8 cellular contexts compared by ENCODE assay signal in the genomic region with DNA sequence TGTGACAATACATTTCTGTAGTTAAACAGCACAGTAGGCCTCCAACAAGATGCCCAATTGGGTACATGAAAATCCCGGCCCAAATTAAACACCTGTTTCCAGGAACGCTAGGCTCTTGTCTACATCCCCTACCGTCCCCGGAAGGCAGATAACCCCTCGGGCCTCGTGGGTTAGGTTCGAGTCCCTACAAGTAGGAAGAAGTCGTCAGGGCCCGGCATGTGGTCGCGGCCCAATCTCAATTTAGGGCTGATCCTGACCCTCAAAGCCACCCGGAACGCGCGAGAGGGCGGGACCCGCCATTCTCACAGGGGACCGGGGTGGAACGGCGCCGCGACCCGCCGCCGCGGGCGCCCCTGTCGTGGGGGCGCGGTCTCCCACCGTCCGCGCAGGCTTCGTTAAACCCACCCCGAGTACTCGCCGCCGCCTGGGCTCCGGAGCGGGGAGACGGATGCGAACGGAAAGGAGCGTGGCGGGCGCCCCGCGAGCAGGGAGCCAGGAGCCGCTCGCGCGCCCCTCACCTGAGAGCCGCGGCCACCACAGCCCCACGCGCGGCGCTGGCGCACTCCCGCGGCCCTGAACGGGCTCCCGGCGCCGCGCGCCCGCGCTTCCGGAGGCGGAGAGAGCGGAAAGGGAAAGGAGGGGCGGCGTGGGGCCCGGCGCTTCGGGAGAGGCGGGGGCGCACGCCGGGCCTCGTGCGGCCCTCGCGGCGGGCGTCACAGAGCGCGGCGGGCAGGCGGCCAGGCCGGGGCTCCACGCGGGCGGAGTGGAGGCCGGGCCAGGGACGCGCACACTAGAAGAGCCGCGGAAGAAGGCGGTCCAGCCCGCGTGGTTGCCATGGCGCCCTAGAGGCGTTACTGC. TPM values are rescaled to one million over a fixed set of nuclear protein-coding genes. Genes with fewer than 3 reads are reported as not detected.
DNase-seq lines count a peak whose midpoint lies in the region; ATAC-seq and TF ChIP-seq lines count a peak whose summit lies in the region.

Gene CFAP97 (minus strand): TSS at position 621 of the 858 bp plus-strand sequence. CDS start 12,804 bp downstream, outside the sequence.

- peak; percentile 96 for DNase-seq in GM03348 (ENCODE audit: low spot score)
- peak; percentile 8 for DNase-seq in GOT3 (lab: John Stamatoyannopoulos, UW)
- peak; percentile 82 for DNase-seq in M059J (ENCODE audit: low read depth)
- peak; percentile 86 for DNase-seq in activated naive CD8-positive, alpha-beta T cell treated with anti-CD3 and anti-CD28 coated beads for 36 hours
- DNase-seq in head of caudate nucleus, result peak; percentile 67 to 96 (median 89)
- peak; percentile 92 to 96 (median 94) for DNase-seq in ovary
- DNase-seq in thoracic aorta (ENCODE audit: low spot score), result peak; percentile 69

- H3F3A ChIP-seq in SU-DHL-6 (ENCODE audit: insufficient read depth), result peaks cover 23% of the 10 kb centered on the region

- peaks cover 3% of the 10 kb centered on the region for H3K4me1 ChIP-seq in ovary (ENCODE audit: insufficient read depth)
- peaks cover 20 to 43% of the 10 kb centered on the region in 2 donors for H3K4me1 ChIP-seq in thoracic aorta (ENCODE audit: control insufficient read depth in 1 of 2, low read depth in 2 of 2)

- H4K20me1 ChIP-seq in SU-DHL-6 (ENCODE audit: low read depth, low read length), result no peaks in the 10 kb centered on the region

- peaks cover 13% of the 10 kb centered on the region for H3K36me3 Mint-ChIP-seq in activated naive CD8-positive, alpha-beta T cell treated with anti-CD3 and anti-CD28 coated beads for 36 hours

- H3K9ac ChIP-seq in SU-DHL-6 (ENCODE audit: low read length), result peak within 1 kb of the TSS; percentile 81

- H3K27ac ChIP-seq in SU-DHL-6 (ENCODE audit: low read depth, low read length) (peak within 1 kb of the TSS; percentile 77), ovary (peak within 1 kb of the TSS; percentile 94 to 97), thoracic aorta (peak within 1 kb of the TSS; percentile 98 to 99)

- H3K27me3 ChIP-seq in SU-DHL-6 (ENCODE audit: low read length) (no peaks in the 10 kb centered on the region), ovary (no peaks in the 10 kb centered on the region), thoracic aorta (replicated peaks; ENCODE audit: insufficient read depth) (no peaks in the 10 kb centered on the region)

- H3K4me3 Mint-ChIP-seq in activated naive CD8-positive, alpha-beta T cell treated with anti-CD3 and anti-CD28 coated beads for 36 hours, result peak within 1 kb of the TSS; percentile 93

- no peaks in the 10 kb centered on the region for H3K27me3 Mint-ChIP-seq in activated naive CD8-positive, alpha-beta T cell treated with anti-CD3 and anti-CD28 coated beads for 36 hours

- TF ChIP-seq CTCF in SU-DHL-6 (IDR thresholded peaks at IDR 0.05; ENCODE audit: insufficient read depth, low read length, poor library complexity, severe bottlenecking), result no peak
- TF ChIP-seq CTCF in ovary (IDR thresholded peaks at IDR 0.05), result peak in 2 of 3 donors; percentile 3 to 33
- no peak for TF ChIP-seq CTCF in thoracic aorta (IDR thresholded peaks at IDR 0.05)

- H3K9me3 ChIP-seq in SU-DHL-6 (ENCODE audit: insufficient read depth, low read length), result no peaks in the 10 kb centered on the region
- no peaks in the 10 kb centered on the region for H3K9me3 ChIP-seq in ovary
- H3K9me3 ChIP-seq in thoracic aorta, result no peaks in the 10 kb centered on the region

- H3K4me3 ChIP-seq in SU-DHL-6 (ENCODE audit: insufficient read depth, low read length, poor library complexity, severe bottlenecking), result peak within 1 kb of the TSS; percentile 67
- peak within 1 kb of the TSS; percentile 88 for H3K4me3 ChIP-seq in ovary
- H3K4me3 ChIP-seq in thoracic aorta, result peak within 1 kb of the TSS; percentile 98

- peaks cover 38% of the 10 kb centered on the region for H3K4me1 Mint-ChIP-seq in activated naive CD8-positive, alpha-beta T cell treated with anti-CD3 and anti-CD28 coated beads for 36 hours

- WGBS in ovary, 3 donors, result 0 to 1% (median 1%) methylated on average over 76 to 105 of the region's 105 CpGs

- TF ChIP-seq POLR2A in ovary (IDR thresholded peaks at IDR 0.05), result peak; percentile 89

- H3K36me3 ChIP-seq in SU-DHL-6 (ENCODE audit: low read length) (no peaks in the 10 kb centered on the region), ovary (no peaks in the 10 kb centered on the region), thoracic aorta (no peaks in the 10 kb centered on the region)

- ATAC-seq in thoracic aorta (ENCODE audit: insufficient number of reproducible peaks, low FRiP score, low read depth), result peak; percentile 83

- TF ChIP-seq EP300 in ovary (IDR thresholded peaks at IDR 0.05), result no peak

- peak within 1 kb of the TSS; percentile 78 for H2AFZ ChIP-seq in SU-DHL-6 (ENCODE audit: low read depth, low read length, severe bottlenecking)

- H3K4me2 ChIP-seq in SU-DHL-6 (ENCODE audit: low read depth, low read length, poor library complexity, severe bottlenecking), result peak within 1 kb of the TSS; percentile 99

- intact Hi-C loops in head of caudate nucleus (cut with DNase I) (loop anchor here (5.0 kb wide), 1 partner anchor 194 kb away; the partner anchor contains the start of genes ANKRD37 and LRP2BP), ovary (cut with DNase I) (loop anchor here in 3 of 4 donors (5.0 to 10.0 kb wide), 3 partner anchors 191 to 381 kb away; partner anchors contain the start of genes ANKRD37 (in 3 of the 3) and LRP2BP (in 3 of the 3))

- no peaks in the 10 kb centered on the region for H3K9me2 ChIP-seq in SU-DHL-6 (replicated peaks; ENCODE audit: insufficient read depth, low read length)

- H3K79me2 ChIP-seq in SU-DHL-6 (ENCODE audit: insufficient read depth, low read length), result peaks cover 47% of the 10 kb centered on the region

- H3K9me3 Mint-ChIP-seq in activated naive CD8-positive, alpha-beta T cell treated with anti-CD3 and anti-CD28 coated beads for 36 hours, result no peaks in the 10 kb centered on the region

- H3K27ac Mint-ChIP-seq in activated naive CD8-positive, alpha-beta T cell treated with anti-CD3 and anti-CD28 coated beads for 36 hours, result peak within 1 kb of the TSS; percentile 95

RNA-seq across cellular contexts. Expression of gene CFAP97, which starts in this region (rescaled TPM):
- total RNA-seq in M059J (2014; rRNA removed; shearing (Covaris generic)), result 15.3 and 20.4 TPM in 2 replicates
- 10 to 100 TPM; 49.2 to 49.3 TPM for total RNA-seq in activated naive CD8-positive, alpha-beta T cell treated with anti-CD3 and anti-CD28 coated beads for 36 hours
- total RNA-seq in ovary, result 10 to 100 TPM; 28.8 to 57.6 (median 46.7) TPM
- polyA plus RNA-seq in ovary, result 10 to 100 TPM; 14.1 to 29.5 TPM
- 10 to 100 TPM; 40.8 to 62.2 TPM for total RNA-seq in thoracic aorta

Comparison
In these comparisons a context has a peak if more than half of its experiments do, and no peak if none do; other contexts are left out.
1. Peak in every context shown above with its lines: DNase-seq, ATAC-seq, H3K4me3 ChIP-seq and H3K27ac ChIP-seq.
2. DNase-seq: peak in every context shown above with its lines; median percentile 96 in GM03348; 94 in ovary; 89 in head of caudate nucleus; 86 in activated naive CD8-positive, alpha-beta T cell treated with anti-CD3 and anti-CD28 coated beads for 36 hours; 82 in M059J; 69 in thoracic aorta; 8 in GOT3.
3. CTCF ChIP-seq: peak in ovary (2 of 3); none in SU-DHL-6 (single experiment) and thoracic aorta (single experiment).